1 cellular context compared by ENCODE assay signal in genomic region chr2:204544961-204545860, GRCh38.
TF ChIP-seq lines count a peak whose summit lies in the region.

Gene PARD3B (plus strand): TSS chr2:204545475. CDS start chr2:204546000, 525 bp downstream.

TF ChIP-seq in HEK293, 187 proteins besides CTCF, POLR2A, EP300 and RAD21 (continued from another document):
- TF ChIP-seq, protein P1, sequence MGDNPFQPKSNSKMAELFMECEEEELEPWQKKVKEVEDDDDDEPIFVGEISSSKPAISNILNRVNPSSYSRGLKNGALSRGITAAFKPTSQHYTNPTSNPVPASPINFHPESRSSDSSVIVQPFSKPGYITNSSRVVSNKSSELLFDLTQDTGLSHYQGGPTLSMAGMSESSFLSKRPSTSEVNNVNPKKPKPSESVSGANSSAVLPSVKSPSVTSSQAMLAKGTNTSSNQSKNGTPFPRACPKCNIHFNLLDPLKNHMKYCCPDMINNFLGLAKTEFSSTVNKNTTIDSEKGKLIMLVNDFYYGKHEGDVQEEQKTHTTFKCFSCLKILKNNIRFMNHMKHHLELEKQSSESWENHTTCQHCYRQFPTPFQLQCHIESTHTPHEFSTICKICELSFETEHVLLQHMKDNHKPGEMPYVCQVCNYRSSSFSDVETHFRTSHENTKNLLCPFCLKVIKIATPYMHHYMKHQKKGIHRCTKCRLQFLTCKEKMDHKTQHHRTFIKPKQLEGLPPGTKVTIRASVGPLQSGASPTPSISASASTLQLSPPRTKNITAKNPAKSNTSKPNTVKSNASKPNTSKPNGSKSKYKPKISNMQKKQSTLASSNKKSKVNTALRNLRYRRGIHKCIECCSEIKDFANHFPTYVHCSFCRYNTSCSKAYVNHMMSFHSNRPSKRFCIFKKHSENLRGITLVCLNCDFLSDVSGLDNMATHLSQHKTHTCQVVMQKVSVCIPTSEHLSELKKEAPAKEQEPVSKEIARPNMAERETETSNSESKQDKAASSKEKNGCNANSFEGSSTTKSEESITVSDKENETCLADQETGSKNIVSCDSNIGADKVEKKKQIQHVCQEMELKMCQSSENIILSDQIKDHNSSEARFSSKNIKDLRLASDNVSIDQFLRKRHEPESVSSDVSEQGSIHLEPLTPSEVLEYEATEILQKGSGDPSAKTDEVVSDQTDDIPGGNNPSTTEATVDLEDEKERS (tag by site-specific recombination; IDR thresholded peaks at IDR 0.05) = no peak
- TF ChIP-seq HOXA7 (CRISPR knock-in tag; IDR thresholded peaks at IDR 0.05; ENCODE audit: borderline replicate concordance) (no peak), ZNF248 (tag by site-specific recombination; IDR thresholded peaks at IDR 0.05) (no peak), ZNF433 (tag by site-specific recombination; IDR thresholded peaks at IDR 0.05; ENCODE audit: low read depth) (no peak), YY2 (tag by site-specific recombination; IDR thresholded peaks at IDR 0.05) (no peak), IKZF3 (tag by site-specific recombination; IDR thresholded peaks at IDR 0.05) (peak; percentile 19; the same call in 1 of the 2 replicates), ZBTB8A (tag by site-specific recombination; IDR thresholded peaks at IDR 0.05) (peak; percentile 89), ZNF132 (tag by site-specific recombination; IDR thresholded peaks at IDR 0.05; ENCODE audit: borderline replicate concordance) (no peak), ZNF701 (tag by site-specific recombination; IDR thresholded peaks at IDR 0.05) (no peak), ZNF23 (tag by site-specific recombination; IDR thresholded peaks at IDR 0.05; ENCODE audit: borderline replicate concordance) (no peak), GLIS2 (tag by site-specific recombination; IDR thresholded peaks at IDR 0.05) (no peak; the same call in 1 of the 2 replicates), ZNF416 (tag by site-specific recombination; IDR thresholded peaks at IDR 0.05) (no peak), ZFP69B (tag by site-specific recombination; IDR thresholded peaks at IDR 0.05) (peak; percentile 97), ZNF626 (tag by site-specific recombination; IDR thresholded peaks at IDR 0.05) (no peak), ZNF664 (tag by site-specific recombination; IDR thresholded peaks at IDR 0.05) (no peak), ZNF704 (tag by site-specific recombination; IDR thresholded peaks at IDR 0.05) (no peak), SP7 (tag by site-specific recombination; IDR thresholded peaks at IDR 0.05) (no peak), ZNF114 (tag by site-specific recombination; IDR thresholded peaks at IDR 0.05) (no peak), ZNF311 (tag by site-specific recombination; IDR thresholded peaks at IDR 0.05; ENCODE audit: borderline replicate concordance) (no peak), ZNF837 (tag by site-specific recombination; IDR thresholded peaks at IDR 0.05) (no peak), ZNF707 (tag by site-specific recombination; IDR thresholded peaks at IDR 0.05) (no peak), MEIS1 (CRISPR knock-in tag; IDR thresholded peaks at IDR 0.05; ENCODE audit: borderline replicate concordance) (no peak), ZNF677 (tag by site-specific recombination; IDR thresholded peaks at IDR 0.05) (no peak), ZSCAN23 (tag by site-specific recombination; IDR thresholded peaks at IDR 0.05) (no peak), PRDM1 (tag by site-specific recombination; IDR thresholded peaks at IDR 0.05) (no peak), ZNF555 (tag by site-specific recombination; conservative IDR thresholded peaks at IDR 0.05) (no peak), ZNF37A (tag by site-specific recombination; IDR thresholded peaks at IDR 0.05) (no peak), ZXDB (tag by site-specific recombination; IDR thresholded peaks at IDR 0.05) (0 out of 2 replicates have a peak, but pooled peaks have one; percentile 21), ZNF473 (tag by site-specific recombination; IDR thresholded peaks at IDR 0.05) (no peak), ZNF658 (tag by site-specific recombination; IDR thresholded peaks at IDR 0.05) (no peak), KLF8 (tag by site-specific recombination; IDR thresholded peaks at IDR 0.05) (no peak), ZSCAN30 (tag by site-specific recombination; IDR thresholded peaks at IDR 0.05) (peak; percentile 57; the same call in 1 of the 2 replicates), ZNF660 (tag by site-specific recombination; IDR thresholded peaks at IDR 0.05) (peak; percentile 77), ZNF169 (tag by site-specific recombination; IDR thresholded peaks at IDR 0.05) (no peak), GLI4 (tag by site-specific recombination; IDR thresholded peaks at IDR 0.05) (no peak), ZNF184 (tag by site-specific recombination; IDR thresholded peaks at IDR 0.05) (no peak), ZNF596 (tag by site-specific recombination; IDR thresholded peaks at IDR 0.05) (no peak), SP3 (tag by site-specific recombination; IDR thresholded peaks at IDR 0.05) (peak; percentile 34)
- TF ChIP-seq, protein P2, sequence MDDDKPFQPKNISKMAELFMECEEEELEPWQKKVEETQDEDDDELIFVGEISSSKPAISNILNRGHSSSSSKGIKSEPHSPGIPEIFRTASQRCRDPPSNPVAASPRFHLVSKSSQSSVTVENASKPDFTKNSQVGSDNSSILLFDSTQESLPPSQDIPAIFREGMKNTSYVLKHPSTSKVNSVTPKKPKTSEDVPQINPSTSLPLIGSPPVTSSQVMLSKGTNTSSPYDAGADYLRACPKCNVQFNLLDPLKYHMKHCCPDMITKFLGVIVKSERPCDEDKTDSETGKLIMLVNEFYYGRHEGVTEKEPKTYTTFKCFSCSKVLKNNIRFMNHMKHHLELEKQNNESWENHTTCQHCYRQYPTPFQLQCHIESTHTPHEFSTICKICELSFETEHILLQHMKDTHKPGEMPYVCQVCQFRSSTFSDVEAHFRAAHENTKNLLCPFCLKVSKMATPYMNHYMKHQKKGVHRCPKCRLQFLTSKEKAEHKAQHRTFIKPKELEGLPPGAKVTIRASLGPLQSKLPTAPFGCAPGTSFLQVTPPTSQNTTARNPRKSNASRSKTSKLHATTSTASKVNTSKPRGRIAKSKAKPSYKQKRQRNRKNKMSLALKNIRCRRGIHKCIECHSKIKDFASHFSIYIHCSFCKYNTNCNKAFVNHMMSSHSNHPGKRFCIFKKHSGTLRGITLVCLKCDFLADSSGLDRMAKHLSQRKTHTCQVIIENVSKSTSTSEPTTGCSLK (tag by site-specific recombination; IDR thresholded peaks at IDR 0.05) = no peak
- TF ChIP-seq, protein P3, sequence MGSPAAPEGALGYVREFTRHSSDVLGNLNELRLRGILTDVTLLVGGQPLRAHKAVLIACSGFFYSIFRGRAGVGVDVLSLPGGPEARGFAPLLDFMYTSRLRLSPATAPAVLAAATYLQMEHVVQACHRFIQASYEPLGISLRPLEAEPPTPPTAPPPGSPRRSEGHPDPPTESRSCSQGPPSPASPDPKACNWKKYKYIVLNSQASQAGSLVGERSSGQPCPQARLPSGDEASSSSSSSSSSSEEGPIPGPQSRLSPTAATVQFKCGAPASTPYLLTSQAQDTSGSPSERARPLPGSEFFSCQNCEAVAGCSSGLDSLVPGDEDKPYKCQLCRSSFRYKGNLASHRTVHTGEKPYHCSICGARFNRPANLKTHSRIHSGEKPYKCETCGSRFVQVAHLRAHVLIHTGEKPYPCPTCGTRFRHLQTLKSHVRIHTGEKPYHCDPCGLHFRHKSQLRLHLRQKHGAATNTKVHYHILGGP (tag by site-specific recombination; IDR thresholded peaks at IDR 0.05) = no peak
- TF ChIP-seq, protein P4, sequence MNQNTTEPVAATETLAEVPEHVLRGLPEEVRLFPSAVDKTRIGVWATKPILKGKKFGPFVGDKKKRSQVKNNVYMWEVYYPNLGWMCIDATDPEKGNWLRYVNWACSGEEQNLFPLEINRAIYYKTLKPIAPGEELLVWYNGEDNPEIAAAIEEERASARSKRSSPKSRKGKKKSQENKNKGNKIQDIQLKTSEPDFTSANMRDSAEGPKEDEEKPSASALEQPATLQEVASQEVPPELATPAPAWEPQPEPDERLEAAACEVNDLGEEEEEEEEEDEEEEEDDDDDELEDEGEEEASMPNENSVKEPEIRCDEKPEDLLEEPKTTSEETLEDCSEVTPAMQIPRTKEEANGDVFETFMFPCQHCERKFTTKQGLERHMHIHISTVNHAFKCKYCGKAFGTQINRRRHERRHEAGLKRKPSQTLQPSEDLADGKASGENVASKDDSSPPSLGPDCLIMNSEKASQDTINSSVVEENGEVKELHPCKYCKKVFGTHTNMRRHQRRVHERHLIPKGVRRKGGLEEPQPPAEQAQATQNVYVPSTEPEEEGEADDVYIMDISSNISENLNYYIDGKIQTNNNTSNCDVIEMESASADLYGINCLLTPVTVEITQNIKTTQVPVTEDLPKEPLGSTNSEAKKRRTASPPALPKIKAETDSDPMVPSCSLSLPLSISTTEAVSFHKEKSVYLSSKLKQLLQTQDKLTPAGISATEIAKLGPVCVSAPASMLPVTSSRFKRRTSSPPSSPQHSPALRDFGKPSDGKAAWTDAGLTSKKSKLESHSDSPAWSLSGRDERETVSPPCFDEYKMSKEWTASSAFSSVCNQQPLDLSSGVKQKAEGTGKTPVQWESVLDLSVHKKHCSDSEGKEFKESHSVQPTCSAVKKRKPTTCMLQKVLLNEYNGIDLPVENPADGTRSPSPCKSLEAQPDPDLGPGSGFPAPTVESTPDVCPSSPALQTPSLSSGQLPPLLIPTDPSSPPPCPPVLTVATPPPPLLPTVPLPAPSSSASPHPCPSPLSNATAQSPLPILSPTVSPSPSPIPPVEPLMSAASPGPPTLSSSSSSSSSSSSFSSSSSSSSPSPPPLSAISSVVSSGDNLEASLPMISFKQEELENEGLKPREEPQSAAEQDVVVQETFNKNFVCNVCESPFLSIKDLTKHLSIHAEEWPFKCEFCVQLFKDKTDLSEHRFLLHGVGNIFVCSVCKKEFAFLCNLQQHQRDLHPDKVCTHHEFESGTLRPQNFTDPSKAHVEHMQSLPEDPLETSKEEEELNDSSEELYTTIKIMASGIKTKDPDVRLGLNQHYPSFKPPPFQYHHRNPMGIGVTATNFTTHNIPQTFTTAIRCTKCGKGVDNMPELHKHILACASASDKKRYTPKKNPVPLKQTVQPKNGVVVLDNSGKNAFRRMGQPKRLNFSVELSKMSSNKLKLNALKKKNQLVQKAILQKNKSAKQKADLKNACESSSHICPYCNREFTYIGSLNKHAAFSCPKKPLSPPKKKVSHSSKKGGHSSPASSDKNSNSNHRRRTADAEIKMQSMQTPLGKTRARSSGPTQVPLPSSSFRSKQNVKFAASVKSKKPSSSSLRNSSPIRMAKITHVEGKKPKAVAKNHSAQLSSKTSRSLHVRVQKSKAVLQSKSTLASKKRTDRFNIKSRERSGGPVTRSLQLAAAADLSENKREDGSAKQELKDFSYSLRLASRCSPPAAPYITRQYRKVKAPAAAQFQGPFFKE (tag by site-specific recombination; IDR thresholded peaks at IDR 0.05; ENCODE audit: borderline replicate concordance) = no peak
- TF ChIP-seq, protein P5, sequence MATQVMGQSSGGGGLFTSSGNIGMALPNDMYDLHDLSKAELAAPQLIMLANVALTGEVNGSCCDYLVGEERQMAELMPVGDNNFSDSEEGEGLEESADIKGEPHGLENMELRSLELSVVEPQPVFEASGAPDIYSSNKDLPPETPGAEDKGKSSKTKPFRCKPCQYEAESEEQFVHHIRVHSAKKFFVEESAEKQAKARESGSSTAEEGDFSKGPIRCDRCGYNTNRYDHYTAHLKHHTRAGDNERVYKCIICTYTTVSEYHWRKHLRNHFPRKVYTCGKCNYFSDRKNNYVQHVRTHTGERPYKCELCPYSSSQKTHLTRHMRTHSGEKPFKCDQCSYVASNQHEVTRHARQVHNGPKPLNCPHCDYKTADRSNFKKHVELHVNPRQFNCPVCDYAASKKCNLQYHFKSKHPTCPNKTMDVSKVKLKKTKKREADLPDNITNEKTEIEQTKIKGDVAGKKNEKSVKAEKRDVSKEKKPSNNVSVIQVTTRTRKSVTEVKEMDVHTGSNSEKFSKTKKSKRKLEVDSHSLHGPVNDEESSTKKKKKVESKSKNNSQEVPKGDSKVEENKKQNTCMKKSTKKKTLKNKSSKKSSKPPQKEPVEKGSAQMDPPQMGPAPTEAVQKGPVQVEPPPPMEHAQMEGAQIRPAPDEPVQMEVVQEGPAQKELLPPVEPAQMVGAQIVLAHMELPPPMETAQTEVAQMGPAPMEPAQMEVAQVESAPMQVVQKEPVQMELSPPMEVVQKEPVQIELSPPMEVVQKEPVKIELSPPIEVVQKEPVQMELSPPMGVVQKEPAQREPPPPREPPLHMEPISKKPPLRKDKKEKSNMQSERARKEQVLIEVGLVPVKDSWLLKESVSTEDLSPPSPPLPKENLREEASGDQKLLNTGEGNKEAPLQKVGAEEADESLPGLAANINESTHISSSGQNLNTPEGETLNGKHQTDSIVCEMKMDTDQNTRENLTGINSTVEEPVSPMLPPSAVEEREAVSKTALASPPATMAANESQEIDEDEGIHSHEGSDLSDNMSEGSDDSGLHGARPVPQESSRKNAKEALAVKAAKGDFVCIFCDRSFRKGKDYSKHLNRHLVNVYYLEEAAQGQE (tag by site-specific recombination; IDR thresholded peaks at IDR 0.05) = no peak
TF ChIP-seq in HEK293: peak in this region for 27.
